12 cellular contexts compared by ENCODE assay signal in the genomic region with DNA sequence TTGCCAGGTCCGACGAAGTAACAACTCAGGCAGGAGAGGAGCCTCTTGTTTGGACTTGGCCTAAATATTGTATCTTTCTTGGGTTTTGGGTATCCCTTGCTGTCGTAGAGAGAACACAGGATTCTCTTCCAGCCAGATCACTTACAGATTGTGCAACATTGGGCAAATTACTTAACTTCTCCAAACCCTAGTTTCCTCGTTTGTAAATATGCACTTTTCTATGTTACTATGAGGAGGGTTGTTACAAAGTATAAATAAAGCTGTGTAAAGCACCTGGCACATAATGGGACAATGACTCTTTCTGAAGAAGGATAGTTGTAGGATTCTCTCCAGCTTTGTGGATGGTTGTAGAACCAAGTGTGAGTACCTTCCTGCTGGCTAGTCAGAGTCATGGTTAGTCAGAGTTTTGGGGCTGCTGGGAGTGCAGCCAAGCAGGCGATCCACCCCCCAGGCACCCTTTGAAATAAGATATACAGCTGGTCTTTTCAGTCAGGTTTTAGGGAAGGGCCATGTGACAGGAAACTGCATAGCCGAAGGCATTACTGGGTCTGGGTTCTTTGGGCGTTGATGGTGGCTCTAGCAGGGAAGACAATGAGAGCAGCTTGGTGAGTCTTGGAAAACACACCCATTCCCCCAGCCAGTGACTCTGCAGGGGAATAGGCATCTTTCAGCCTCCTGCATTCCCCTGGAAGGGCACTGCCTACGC. TPM values are rescaled to one million over a fixed set of nuclear protein-coding genes. Genes with fewer than 3 reads are reported as not detected.
A peak's percentile ranks its signal among the peaks of the same experiment; 100 is the strongest.
DNase-seq lines count a peak whose midpoint lies in the region; ATAC-seq and TF ChIP-seq lines count a peak whose summit lies in the region.
"Had no signal": no experiment of that assay in that cellular context is flagged by ENCODE, and none has a peak within 500 bp of the region (broad histone marks: within the 10 kb centered on the region; RNA-seq: fewer than 3 reads in every experiment).

No MANE protein-coding gene starts in this region.

- no peak for TF ChIP-seq EP300 in suprapubic skin (IDR thresholded peaks at IDR 0.05)

- no peaks in the 10 kb centered on the region for H3K36me3 Mint-ChIP-seq in CD14-positive monocyte

- peak; percentile 10 for DNase-seq in COLO668 (lab: John Stamatoyannopoulos, UW; ENCODE audit: unreplicated experiment)
- peak; percentile 95 for DNase-seq in LHCN-M2 (ENCODE audit: low read depth)
- peak; percentile 62 for DNase-seq in adipocyte (ENCODE audit: low read depth)
- peak; percentile 25 for DNase-seq in kidney epithelial cell (ENCODE audit: low read depth)
- DNase-seq in GOT3 (lab: John Stamatoyannopoulos, UW), result no peak
- no peak for DNase-seq in CD14-positive monocyte (ENCODE audit: low spot score)
- no peak for DNase-seq in suprapubic skin (ENCODE audit: low spot score in 2 of 2)
- DNase-seq: caudate nucleus, midbrain had no signal

- peaks cover 0 to 7% (median 0%) of the 10 kb centered on the region in 7 donors for H3K9me3 Mint-ChIP-seq in CD14-positive monocyte

- H3K27me3 Mint-ChIP-seq in CD14-positive monocyte (ENCODE audit: low read depth in 3 of 3), result peaks cover 2 to 7% (median 3%) of the 10 kb centered on the region in 3 donors

- H3K4me3 Mint-ChIP-seq in CD14-positive monocyte, result no peak overlapping the region

- H3K4me3 ChIP-seq in adipocyte (ENCODE audit: low read length) (no peak overlapping the region), kidney epithelial cell (ENCODE audit: low read depth, low read length) (no peak overlapping the region), suprapubic skin (no peak overlapping the region)

- no peak for ATAC-seq in GM21447 (IDR thresholded peaks at IDR 0.05; ENCODE audit: unreplicated experiment)

- WGBS in suprapubic skin, result 60% methylated on average over 8 of the region's 8 CpGs

- no peak overlapping the region for H3K27ac ChIP-seq in suprapubic skin

- H3K4me1 ChIP-seq in adipocyte (ENCODE audit: control insufficient read depth, insufficient read depth, low read length), result peaks cover 9% of the 10 kb centered on the region
- H3K4me1 ChIP-seq in suprapubic skin, result peaks cover 12% of the 10 kb centered on the region

- no peaks in the 10 kb centered on the region for H3K36me3 ChIP-seq in adipocyte (ENCODE audit: control insufficient read depth, insufficient read depth, low read length, severe bottlenecking)
- H3K36me3 ChIP-seq in kidney epithelial cell (ENCODE audit: control insufficient read depth, insufficient read depth, low read length), result no peaks in the 10 kb centered on the region
- H3K36me3 ChIP-seq in suprapubic skin, result no peaks in the 10 kb centered on the region

- H3K4me1 Mint-ChIP-seq in CD14-positive monocyte, result peaks cover 9% of the 10 kb centered on the region

- intact Hi-C loops in CD14-positive monocyte (cut with micrococcal nuclease), result no loop called here

- H3K9me3 ChIP-seq in adipocyte (ENCODE audit: control insufficient read depth, low read length) (no peaks in the 10 kb centered on the region), suprapubic skin (no peaks in the 10 kb centered on the region)

- H3K9ac ChIP-seq in adipocyte (ENCODE audit: low read length), result no peak overlapping the region

- no peak overlapping the region for H3K27ac Mint-ChIP-seq in CD14-positive monocyte

- H3K27me3 ChIP-seq in adipocyte (replicated peaks; ENCODE audit: control insufficient read depth, insufficient read depth, low read length) (peaks cover 13% of the 10 kb centered on the region), kidney epithelial cell (ENCODE audit: control insufficient read depth, insufficient read depth, low read length) (no peaks in the 10 kb centered on the region), suprapubic skin (peaks cover 41% of the 10 kb centered on the region)

- TF ChIP-seq CTCF in kidney epithelial cell (IDR thresholded peaks at IDR 0.05; ENCODE audit: insufficient read depth, low read length, poor library complexity, severe bottlenecking) (no peak), CD14-positive monocyte (IDR thresholded peaks at IDR 0.05) (no peak), suprapubic skin (IDR thresholded peaks at IDR 0.05) (no peak)

- TF ChIP-seq POLR2A in suprapubic skin (IDR thresholded peaks at IDR 0.05), result no peak

RNA-seq across cellular contexts. Expression of gene GDNF, which starts 49.9 kb away (rescaled TPM):
- total RNA-seq in LHCN-M2 (2014; rRNA removed) (0.40 and 0.64 TPM in 2 replicates), kidney epithelial cell (0.41 and 1.0 TPM in 2 replicates), suprapubic skin (1 to 10 TPM in 1 of 4 donors, under 1 TPM in 3; 0.19 to 1.4 (median 0.61) TPM)
- polyA plus RNA-seq in LHCN-M2 (2012), result 2.1 TPM
- polyA plus RNA-seq in CD14-positive monocyte, result not detected
- total RNA-seq: NCI-H460; T-helper 2 cell treated with Interferon-gamma antibody and Interleukin-4, amounts not matched to agents 100 ng/mL and 5 ng/mL, for 36 hours had no signal

Comparison
In these comparisons a context has a peak if more than half of its experiments do, and no peak if none do; other contexts are left out.
1. DNase-seq: peak in COLO668 (single experiment), LHCN-M2 (single experiment), adipocyte (single experiment) and kidney epithelial cell (single experiment); none in GOT3 (single experiment), CD14-positive monocyte (single experiment) and suprapubic skin (0 of 2).